Comparison of ENCODE assay signal across 20 cellular contexts in genomic region chr1:35519432-35519831, GRCh38. TPM values are rescaled to one million over a fixed set of nuclear protein-coding genes. Genes with fewer than 3 reads are reported as not detected.
DNase-seq lines count a peak whose midpoint lies in the region; ATAC-seq, FAIRE-seq and TF ChIP-seq lines count a peak whose summit lies in the region.
"Had no signal": no experiment of that assay in that cellular context is flagged by ENCODE, and none has a peak within 500 bp of the region (broad histone marks: within the 10 kb centered on the region; RNA-seq: fewer than 3 reads in every experiment).

No MANE protein-coding gene starts in this region.

- TF ChIP-seq CTCF in GM23338 (conservative IDR thresholded peaks at IDR 0.05; ENCODE audit: low read depth in 2 of 2) = no peak
- TF ChIP-seq CTCF in K562 (IDR thresholded peaks at IDR 0.05 in 2 of 3, conservative IDR thresholded peaks at IDR 0.05 in 1 of 3; ENCODE audit: insufficient read depth in 2 of 3, low read depth in 1 of 3, low read length in 3 of 3) = no peak
- TF ChIP-seq CTCF in progenitor cell of endocrine pancreas (IDR thresholded peaks at IDR 0.05; ENCODE audit: unreplicated experiment) = no peak
- no peak for TF ChIP-seq CTCF in natural killer cell (IDR thresholded peaks at IDR 0.05)

- H4K20me1 ChIP-seq in GM23338 (replicated peaks; ENCODE audit: insufficient read depth) (peaks cover 7% of the 10 kb centered on the region; the same call in 1 of the 2 replicates), K562 (replicated peaks; ENCODE audit: control insufficient read depth, insufficient read depth, low read length) (no peaks in the 10 kb centered on the region)

- CTCF ChIA-PET in activated naive CD4-positive, alpha-beta T cell treated with anti-CD3 and anti-CD28 coated beads, Interleukin-2, amount 10 ng/mL, durations not matched to agents 7 days and 5 days (lab: Charles Lee) = interaction anchor here (1.1 kb wide), 1 partner anchor 20 kb away, joined by 3 read pairs; no protein-coding TSS in a partner anchor
- CTCF ChIA-PET in K562 (lab: Yijun Ruan, JAX; ENCODE audit: low intra/inter-chr PET ratio) = no interaction called here

- H3K27me3 ChIP-seq in GM23338 (ENCODE audit: insufficient read depth) = no peaks in the 10 kb centered on the region
- H3K27me3 ChIP-seq in K562 (ENCODE audit: control insufficient read depth in 2 of 2, insufficient read depth in 2 of 2, low read length in 2 of 2) = no peaks in the 10 kb centered on the region

- H2AFZ ChIP-seq in GM23338 (no peak overlapping the region), K562 (ENCODE audit: low read depth, low read length) (no peak overlapping the region)

- 0 out of 2 replicates have a peak overlapping the region, but pooled peaks have one; percentile 26 for H3K27ac ChIP-seq in GM23338 (ENCODE audit: low read depth)
- no peak overlapping the region for H3K27ac ChIP-seq in K562 (ENCODE audit: extremely low read depth, low read depth, low read length)
- H3K27ac ChIP-seq: KMS-11, RWPE1 had no signal

- no peaks in the 10 kb centered on the region for H3K9me1 ChIP-seq in K562 (ENCODE audit: control insufficient read depth, insufficient read depth, low read length)

- TF ChIP-seq POLR2A in K562 (conservative IDR thresholded peaks at IDR 0.05) = no peak

- no peak for TF ChIP-seq EP300 in K562 (IDR thresholded peaks at IDR 0.05; ENCODE audit: low read length)

- WGBS in K562 (ENCODE audit: insufficient coverage, low coverage, missing lambda C conversion rate) = 45% methylated on average over 2 of the region's 2 CpGs

- H3K4me1 ChIP-seq in GM23338 (ENCODE audit: insufficient read depth) = peaks cover 8% of the 10 kb centered on the region
- H3K4me1 ChIP-seq in K562 (replicated peaks in 1 of 2; ENCODE audit: control insufficient read depth in 2 of 2, insufficient read depth in 2 of 2, low read length in 2 of 2) = peaks cover 0 to 4% of the 10 kb centered on the region in 2 experiments; a peak in 2 of 5 replicates

- H3F3A ChIP-seq in GM23338 (replicated peaks; ENCODE audit: low read depth) = no peaks in the 10 kb centered on the region

- H3K36me3 Mint-ChIP-seq in activated naive CD4-positive, alpha-beta T cell treated with anti-CD3 and anti-CD28 coated beads, Interleukin-2, amount 50 U/mL, for 24 hours = peaks cover 35% of the 10 kb centered on the region
- H3K36me3 Mint-ChIP-seq in activated naive CD4-positive, alpha-beta T cell treated with anti-CD3 and anti-CD28 coated beads, Interleukin-2, amount 10 ng/mL, durations not matched to agents 7 days and 5 days = peaks cover 46% of the 10 kb centered on the region
- H3K36me3 Mint-ChIP-seq in GM23338 (ENCODE audit: low read depth) (peaks cover 46% of the 10 kb centered on the region), progenitor cell of endocrine pancreas (ENCODE audit: insufficient read depth) (peaks cover 46% of the 10 kb centered on the region), natural killer cell (peaks cover 16% of the 10 kb centered on the region)

- intact Hi-C loops in K562 (cut with micrococcal nuclease) = no loop called here
- intact Hi-C loops in natural killer cell (cut with micrococcal nuclease) = no loop called here

- POLR2A ChIA-PET in K562 (lab: Yijun Ruan, JAX) = interaction anchor here (0.6 kb wide), 2 partner anchors 172 to 1972 kb away, joined by 3 to 4 read pairs; no protein-coding TSS in a partner anchor

- FAIRE-seq in K562 (lab: Jason Lieb, UNC) = no peak

- H3K36me3 ChIP-seq in GM23338 (ENCODE audit: insufficient read depth) (peaks cover 3% of the 10 kb centered on the region; the same call in 1 of the 2 replicates), K562 (ENCODE audit: control insufficient read depth, insufficient read depth, low read length) (no peaks in the 10 kb centered on the region; the same call in 2 of the 3 replicates)

- TF ChIP-seq RAD21 in K562 (CRISPR knock-in tag; conservative IDR thresholded peaks at IDR 0.05 in 1 of 2, IDR thresholded peaks at IDR 0.05 in 1 of 2) = no peak

- H3K9ac ChIP-seq in K562 (ENCODE audit: insufficient read depth in 1 of 2, low read depth in 2 of 2, low read length in 2 of 2) = no peak overlapping the region
- H3K9ac ChIP-seq: KMS-11 had no signal

- H3K9me2 ChIP-seq in GM23338 (ENCODE audit: insufficient read depth) = no peaks in the 10 kb centered on the region

- H3K79me2 ChIP-seq in GM23338 (replicated peaks; ENCODE audit: insufficient read depth) = peaks cover 60% of the 10 kb centered on the region
- H3K79me2 ChIP-seq in K562 (ENCODE audit: control insufficient read depth, insufficient read depth, low read length) = peaks cover 8% of the 10 kb centered on the region; the same call in 2 of the 3 replicates

- DNase-seq in activated naive CD4-positive, alpha-beta T cell treated with anti-CD3 and anti-CD28 coated beads, Interleukin-2, amount 10 ng/mL, durations not matched to agents 7 days and 5 days = no peak
- DNase-seq in GM23338 (ENCODE audit: low spot score) (no peak), K562 (ENCODE audit: extremely low read depth in 1 of 4, low spot score in 3 of 4) (no peak), progenitor cell of endocrine pancreas (ENCODE audit: low spot score, unreplicated experiment) (no peak), natural killer cell (no peak)
- DNase-seq: AML-193, C1 segment of cervical spinal cord, DMS79, H7, NCI-H1092 treated with DMSO at 0.1 percent for 48 hours, NCI-H1436 treated with DMSO at 0.1 percent for 48 hours, NCI-H2029, NCI-H226, NCI-H510A treated with DMSO at 0.1 percent for 48 hours, NCI-H748 treated with DMSO at 0.1 percent for 48 hours had no signal

- no peak overlapping the region for H3K4me2 ChIP-seq in GM23338
- no peak overlapping the region for H3K4me2 ChIP-seq in K562 (ENCODE audit: insufficient read depth, low read length)
- H3K4me2 ChIP-seq: KMS-11 had no signal

- peaks cover 27% of the 10 kb centered on the region for H3K9me3 Mint-ChIP-seq in activated naive CD4-positive, alpha-beta T cell treated with anti-CD3 and anti-CD28 coated beads, Interleukin-2, amount 50 U/mL, for 24 hours
- peaks cover 36% of the 10 kb centered on the region for H3K9me3 Mint-ChIP-seq in activated naive CD4-positive, alpha-beta T cell treated with anti-CD3 and anti-CD28 coated beads, Interleukin-2, amount 10 ng/mL, durations not matched to agents 7 days and 5 days
- H3K9me3 Mint-ChIP-seq in GM23338 (peaks cover 36% of the 10 kb centered on the region), progenitor cell of endocrine pancreas (ENCODE audit: low read depth) (peaks cover 46% of the 10 kb centered on the region), natural killer cell (peaks cover 7 to 11% of the 10 kb centered on the region in 2 donors)

- no peaks in the 10 kb centered on the region for H3K9me3 ChIP-seq in K562 (replicated peaks; ENCODE audit: control insufficient read depth, insufficient read depth, low read depth, low read length)

- BruUV-seq in K562 (replicated peaks; lab: Mats Ljungman, UMichigan) = no TSS peak

- H3K4me1 Mint-ChIP-seq in activated naive CD4-positive, alpha-beta T cell treated with anti-CD3 and anti-CD28 coated beads, Interleukin-2, amount 50 U/mL, for 24 hours = peaks cover 52% of the 10 kb centered on the region
- H3K4me1 Mint-ChIP-seq in activated naive CD4-positive, alpha-beta T cell treated with anti-CD3 and anti-CD28 coated beads, Interleukin-2, amount 10 ng/mL, durations not matched to agents 7 days and 5 days = peaks cover 6% of the 10 kb centered on the region
- peaks cover 16% of the 10 kb centered on the region for H3K4me1 Mint-ChIP-seq in GM23338
- peaks cover 19% of the 10 kb centered on the region for H3K4me1 Mint-ChIP-seq in progenitor cell of endocrine pancreas (ENCODE audit: low read depth)
- peaks cover 26 to 44% of the 10 kb centered on the region in 2 donors for H3K4me1 Mint-ChIP-seq in natural killer cell

- ATAC-seq in GM23338 (no peak), K562 (peak; percentile 60; the same call in 1 of the 3 replicates), natural killer cell (no peak), GM21390 (IDR thresholded peaks at IDR 0.05; ENCODE audit: unreplicated experiment) (no peak)

- H3K27me3 Mint-ChIP-seq in activated naive CD4-positive, alpha-beta T cell treated with anti-CD3 and anti-CD28 coated beads, Interleukin-2, amount 50 U/mL, for 24 hours = no peaks in the 10 kb centered on the region
- no peaks in the 10 kb centered on the region for H3K27me3 Mint-ChIP-seq in activated naive CD4-positive, alpha-beta T cell treated with anti-CD3 and anti-CD28 coated beads, Interleukin-2, amount 10 ng/mL, durations not matched to agents 7 days and 5 days
- H3K27me3 Mint-ChIP-seq in GM23338 (ENCODE audit: insufficient read depth, low read depth, poor library complexity) (peaks cover 6% of the 10 kb centered on the region), progenitor cell of endocrine pancreas (no peaks in the 10 kb centered on the region), natural killer cell (ENCODE audit: low read depth in 2 of 2) (no peaks in the 10 kb centered on the region)

- H3K4me3 Mint-ChIP-seq in activated naive CD4-positive, alpha-beta T cell treated with anti-CD3 and anti-CD28 coated beads, Interleukin-2, amount 50 U/mL, for 24 hours = no peak overlapping the region
- no peak overlapping the region for H3K4me3 Mint-ChIP-seq in activated naive CD4-positive, alpha-beta T cell treated with anti-CD3 and anti-CD28 coated beads, Interleukin-2, amount 10 ng/mL, durations not matched to agents 7 days and 5 days
- no peak overlapping the region for H3K4me3 Mint-ChIP-seq in GM23338
- no peak overlapping the region for H3K4me3 Mint-ChIP-seq in progenitor cell of endocrine pancreas (ENCODE audit: low read depth)
- H3K4me3 Mint-ChIP-seq in natural killer cell = no peak overlapping the region

- H3K4me3 ChIP-seq in GM23338 = no peak overlapping the region
- H3K4me3 ChIP-seq in K562 = no peak overlapping the region

- peak overlapping the region; percentile 52 for H3K27ac Mint-ChIP-seq in activated naive CD4-positive, alpha-beta T cell treated with anti-CD3 and anti-CD28 coated beads, Interleukin-2, amount 50 U/mL, for 24 hours
- no peak overlapping the region for H3K27ac Mint-ChIP-seq in activated naive CD4-positive, alpha-beta T cell treated with anti-CD3 and anti-CD28 coated beads, Interleukin-2, amount 10 ng/mL, durations not matched to agents 7 days and 5 days
- H3K27ac Mint-ChIP-seq in GM23338 (peak overlapping the region; percentile 15; the same call in 1 of the 2 replicates), progenitor cell of endocrine pancreas (peak overlapping the region; percentile 1), natural killer cell (peak overlapping the region in 1 of 2 donors; percentile 17)

- in situ Hi-C loops in K562 (cut with MboI) = no loop called here

RNA-seq across cellular contexts. Expression of gene KIAA0319L, which starts 37.8 kb away (rescaled TPM):
- total RNA-seq in GM23338 (2014; rRNA removed; shearing (Covaris generic)) = 74.0 and 75.1 TPM in 2 replicates
- 25.6 and 27.2 TPM in 2 replicates for polyA plus RNA-seq in GM23338 (2016; fragmentation: Nextera tagmentation; extraction: Ambion mirVana)
- total RNA-seq in K562 (2011; cell fraction: chromatin; rRNA removed; ENCODE audit: low replicate concordance) = 218 and 257 TPM in 2 replicates
- 151 and 178 TPM in 2 replicates for total RNA-seq in K562 (2011; cell fraction: nucleolus; rRNA removed)
- total RNA-seq in K562 (2011; cell fraction: nucleoplasm; rRNA removed) = 203 and 242 TPM in 2 replicates
- 22.7 and 26.9 TPM in 2 replicates for total RNA-seq in K562 (2014; rRNA removed)
- total RNA-seq in K562 (2014; rRNA removed; fragmentation: Illumina TruSeq; extraction: Trizol) = 29.3 and 30.2 TPM in 2 replicates
- 25.0 and 27.4 TPM in 2 replicates for total RNA-seq in K562 (2015; rRNA removed; fragmentation: Illumina TruSeq; extraction: Trizol)
- 32.7 and 33.2 TPM in 2 replicates for total RNA-seq in K562 (2021)
- polyA plus RNA-seq in K562 (2011; rRNA removed) = 51.7 and 66.5 TPM in 2 replicates
- polyA plus RNA-seq in K562 (2011; cell fraction: cytosol; rRNA removed) = 29.9 and 48.2 TPM in 2 replicates
- 76.5 and 77.3 TPM in 2 replicates for polyA plus RNA-seq in K562 (2011; cell fraction: nucleus; rRNA removed)
- 29.4 and 50.6 TPM in 2 replicates for polyA plus RNA-seq in K562 (2012)
- polyA plus RNA-seq in K562 (2014; fragmentation: Illumina TruSeq; extraction: Trizol) = 32.2 and 40.1 TPM in 2 replicates
- 1 to 10 TPM; 2.4 to 5.9 TPM for polyA plus RNA-seq in K562 (2014; fragmentation: Nextera tagmentation; extraction: Ambion mirVana)
- 23.4 and 28.5 TPM in 2 replicates for polyA plus RNA-seq in K562 (2014; rRNA removed)
- polyA minus RNA-seq in K562 (2011; rRNA and poly(A)+ RNA removed) = 84.3 and 87.6 TPM in 2 replicates
- polyA minus RNA-seq in K562 (2011; cell fraction: cytosol; rRNA and poly(A)+ RNA removed) = 28.8 and 38.0 TPM in 2 replicates
- 47.7 and 95.0 TPM in 2 replicates for polyA minus RNA-seq in K562 (2011; cell fraction: nucleus; rRNA and poly(A)+ RNA removed)
- total RNA-seq in progenitor cell of endocrine pancreas = 70.0 and 70.5 TPM in 2 replicates
- total RNA-seq in natural killer cell = 10 to 100 TPM; 51.3 to 75.0 (median 64.8) TPM

RNA-seq across cellular contexts. Expression of gene NCDN, which starts 38.2 kb away (rescaled TPM):
- total RNA-seq in GM23338 (2014; rRNA removed; shearing (Covaris generic)) = 43.1 and 44.2 TPM in 2 replicates
- polyA plus RNA-seq in GM23338 (2016; fragmentation: Nextera tagmentation; extraction: Ambion mirVana) (13.2 and 14.7 TPM in 2 replicates), K562 (2011; rRNA removed) (8.1 and 14.6 TPM in 2 replicates), K562 (2014; fragmentation: Illumina TruSeq; extraction: Trizol) (16.0 and 26.9 TPM in 2 replicates), K562 (2014; fragmentation: Nextera tagmentation; extraction: Ambion mirVana) (1 to 10 TPM; 1.9 to 2.6 TPM), K562 (2014; rRNA removed) (20.0 and 24.8 TPM in 2 replicates)
- 18.2 and 51.7 TPM in 2 replicates for total RNA-seq in K562 (2011; cell fraction: chromatin; rRNA removed; ENCODE audit: low replicate concordance)
- total RNA-seq in K562 (2011; cell fraction: nucleolus; rRNA removed) = 35.4 and 36.2 TPM in 2 replicates
- total RNA-seq in K562 (2011; cell fraction: nucleoplasm; rRNA removed) = 27.1 and 28.9 TPM in 2 replicates
- total RNA-seq in K562 (2014; rRNA removed) (16.4 and 20.4 TPM in 2 replicates), K562 (2014; rRNA removed; fragmentation: Illumina TruSeq; extraction: Trizol) (4.5 and 5.4 TPM in 2 replicates), K562 (2015; rRNA removed; fragmentation: Illumina TruSeq; extraction: Trizol) (10.7 and 13.3 TPM in 2 replicates), K562 (2021) (33.5 and 35.1 TPM in 2 replicates), progenitor cell of endocrine pancreas (25.2 and 25.3 TPM in 2 replicates), natural killer cell (10 to 100 TPM in 1 of 3 donors, 1 to 10 TPM in 2; 7.9 to 10.7 (median 9.9) TPM)
- polyA plus RNA-seq in K562 (2011; cell fraction: cytosol; rRNA removed) = 11.3 and 22.9 TPM in 2 replicates
- polyA plus RNA-seq in K562 (2011; cell fraction: nucleus; rRNA removed) = 32.8 and 67.9 TPM in 2 replicates
- 23.9 and 26.1 TPM in 2 replicates for polyA plus RNA-seq in K562 (2012)
- 4.9 and 5.2 TPM in 2 replicates for polyA minus RNA-seq in K562 (2011; rRNA and poly(A)+ RNA removed)
- polyA minus RNA-seq in K562 (2011; cell fraction: cytosol; rRNA and poly(A)+ RNA removed) = 13.6 and 15.4 TPM in 2 replicates
- polyA minus RNA-seq in K562 (2011; cell fraction: nucleus; rRNA and poly(A)+ RNA removed) = 16.6 and 17.4 TPM in 2 replicates

RNA-seq across cellular contexts. Expression of gene TFAP2E, which starts 53.7 kb away (rescaled TPM):
- 0.12 and 1.4 TPM in 2 replicates for total RNA-seq in GM23338 (2014; rRNA removed; shearing (Covaris generic))
- polyA plus RNA-seq in GM23338 (2016; fragmentation: Nextera tagmentation; extraction: Ambion mirVana) (0.34 TPM in 1 of 2 replicates, not detected in the other), K562 (2011; rRNA removed) (0.07 and 0.11 TPM in 2 replicates), K562 (2014; fragmentation: Illumina TruSeq; extraction: Trizol) (not detected in 2 replicates), K562 (2014; fragmentation: Nextera tagmentation; extraction: Ambion mirVana) (under 1 TPM; 0.03 to 0.06 TPM), K562 (2014; rRNA removed) (0.04 and 0.07 TPM in 2 replicates)
- 0.30 and 0.44 TPM in 2 replicates for total RNA-seq in K562 (2011; cell fraction: chromatin; rRNA removed; ENCODE audit: low replicate concordance)
- 0.39 TPM in 1 of 2 replicates, not detected in the other for total RNA-seq in K562 (2011; cell fraction: nucleolus; rRNA removed)
- 0.81 TPM in 1 of 2 replicates, not detected in the other for total RNA-seq in K562 (2011; cell fraction: nucleoplasm; rRNA removed)
- total RNA-seq in K562 (2014; rRNA removed) (not detected in 2 replicates), K562 (2014; rRNA removed; fragmentation: Illumina TruSeq; extraction: Trizol) (not detected in 2 replicates), K562 (2015; rRNA removed; fragmentation: Illumina TruSeq; extraction: Trizol) (0.11 TPM in 1 of 2 replicates, not detected in the other), K562 (2021) (not detected in 2 replicates), progenitor cell of endocrine pancreas (0.55 and 0.84 TPM in 2 replicates), natural killer cell (1 to 10 TPM; 6.6 to 7.3 (median 6.9) TPM)
- not detected in 2 replicates for polyA plus RNA-seq in K562 (2011; cell fraction: cytosol; rRNA removed)
- polyA plus RNA-seq in K562 (2011; cell fraction: nucleus; rRNA removed) = 0.31 and 0.38 TPM in 2 replicates
- polyA plus RNA-seq in K562 (2012) = 0.20 and 0.58 TPM in 2 replicates
- polyA minus RNA-seq in K562 (2011; rRNA and poly(A)+ RNA removed) = 0.14 TPM in 1 of 2 replicates, not detected in the other
- polyA minus RNA-seq in K562 (2011; cell fraction: cytosol; rRNA and poly(A)+ RNA removed) = not detected in 2 replicates
- not detected in 2 replicates for polyA minus RNA-seq in K562 (2011; cell fraction: nucleus; rRNA and poly(A)+ RNA removed)
- total RNA-seq: A172 had no signal
